ENCODE assay signal across 1 cellular context in genomic region chr17:4986951-4987766, GRCh38.
TF ChIP-seq lines count a peak whose summit lies in the region.

A gene with protein sequence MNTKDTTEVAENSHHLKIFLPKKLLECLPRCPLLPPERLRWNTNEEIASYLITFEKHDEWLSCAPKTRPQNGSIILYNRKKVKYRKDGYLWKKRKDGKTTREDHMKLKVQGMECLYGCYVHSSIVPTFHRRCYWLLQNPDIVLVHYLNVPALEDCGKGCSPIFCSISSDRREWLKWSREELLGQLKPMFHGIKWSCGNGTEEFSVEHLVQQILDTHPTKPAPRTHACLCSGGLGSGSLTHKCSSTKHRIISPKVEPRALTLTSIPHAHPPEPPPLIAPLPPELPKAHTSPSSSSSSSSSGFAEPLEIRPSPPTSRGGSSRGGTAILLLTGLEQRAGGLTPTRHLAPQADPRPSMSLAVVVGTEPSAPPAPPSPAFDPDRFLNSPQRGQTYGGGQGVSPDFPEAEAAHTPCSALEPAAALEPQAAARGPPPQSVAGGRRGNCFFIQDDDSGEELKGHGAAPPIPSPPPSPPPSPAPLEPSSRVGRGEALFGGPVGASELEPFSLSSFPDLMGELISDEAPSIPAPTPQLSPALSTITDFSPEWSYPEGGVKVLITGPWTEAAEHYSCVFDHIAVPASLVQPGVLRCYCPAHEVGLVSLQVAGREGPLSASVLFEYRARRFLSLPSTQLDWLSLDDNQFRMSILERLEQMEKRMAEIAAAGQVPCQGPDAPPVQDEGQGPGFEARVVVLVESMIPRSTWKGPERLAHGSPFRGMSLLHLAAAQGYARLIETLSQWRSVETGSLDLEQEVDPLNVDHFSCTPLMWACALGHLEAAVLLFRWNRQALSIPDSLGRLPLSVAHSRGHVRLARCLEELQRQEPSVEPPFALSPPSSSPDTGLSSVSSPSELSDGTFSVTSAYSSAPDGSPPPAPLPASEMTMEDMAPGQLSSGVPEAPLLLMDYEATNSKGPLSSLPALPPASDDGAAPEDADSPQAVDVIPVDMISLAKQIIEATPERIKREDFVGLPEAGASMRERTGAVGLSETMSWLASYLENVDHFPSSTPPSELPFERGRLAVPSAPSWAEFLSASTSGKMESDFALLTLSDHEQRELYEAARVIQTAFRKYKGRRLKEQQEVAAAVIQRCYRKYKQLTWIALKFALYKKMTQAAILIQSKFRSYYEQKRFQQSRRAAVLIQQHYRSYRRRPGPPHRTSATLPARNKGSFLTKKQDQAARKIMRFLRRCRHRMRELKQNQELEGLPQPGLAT (minus strand): TSS chr17:4987675. CDS start chr17:4986222, 1,453 bp downstream.

TF ChIP-seq in GM12878, 131 proteins besides CTCF, POLR2A, EP300 and RAD21 (continued from another document):
- TF ChIP-seq GABPA (IDR thresholded peaks at IDR 0.05; ENCODE audit: low read depth) (no peak), NR2C2 (IDR thresholded peaks at IDR 0.05; ENCODE audit: borderline replicate concordance, control insufficient read depth, insufficient read length, low read depth) (no peak), NFIC (IDR thresholded peaks at IDR 0.05; ENCODE audit: low read depth, low read length) (no peak), SREBF1 (IDR thresholded peaks at IDR 0.05; ENCODE audit: low read length) (0 out of 2 replicates have a peak, but pooled peaks have one; percentile 42), EED (IDR thresholded peaks at IDR 0.05; ENCODE audit: low read depth) (no peak; the same call in 1 of the 2 replicates)
